In the genomic region with DNA sequence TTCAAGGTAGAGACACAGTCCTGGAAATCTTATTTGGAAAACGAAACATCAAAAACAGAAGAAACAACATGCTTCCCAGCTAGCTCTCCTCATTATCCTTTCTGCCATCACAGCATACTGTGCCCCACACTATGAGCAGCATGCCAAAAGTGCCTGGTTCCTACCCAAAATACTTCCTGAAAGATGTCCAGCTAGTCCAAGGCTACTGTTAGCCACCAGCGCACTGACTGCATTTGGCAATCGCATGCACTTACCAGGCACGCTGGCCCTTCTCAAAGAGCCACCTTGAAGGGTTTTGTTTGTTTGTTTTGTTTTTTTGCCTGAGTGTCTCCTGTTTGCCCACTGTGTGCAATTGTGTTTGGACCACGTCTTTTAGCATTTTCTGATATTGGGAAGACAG, we compare ENCODE assay signal across 30 cellular contexts. TPM values are rescaled to one million over a fixed set of nuclear protein-coding genes. Genes with fewer than 3 reads are reported as not detected.
"Had no signal": no experiment of that assay in that cellular context is flagged by ENCODE, and none has a peak within 500 bp of the region (broad histone marks: within the 10 kb centered on the region; RNA-seq: fewer than 3 reads in every experiment).

No MANE protein-coding gene starts in this region.

- H3K27me3 Mint-ChIP-seq: type B pancreatic cell had no signal

- H3K4me3 ChIP-seq: pancreas, prostate gland, right lobe of liver, sigmoid colon, stomach, tibial artery, transverse colon, upper lobe of right lung, uterus had no signal

- ATAC-seq: naive thymus-derived CD8-positive, alpha-beta T cell; natural killer cell treated with Interleukin-12 subunit alpha and Interleukin-12 subunit beta and Interleukin-15 and Interleukin-18, amount 100 ng/mL, for 72 hours; pancreas; right cardiac atrium; right lobe of liver; stimulated activated effector memory CD8-positive, alpha-beta T cell treated with anti-CD3 and anti-CD28 coated beads, Interleukin-12 subunit alpha, Interleukin-12 subunit beta, amount 100 ng/mL, for 72 hours; stimulated activated naive B cell treated with anti-CD40 and anti-IgM and Interleukin-4, amounts not matched to agents 10 μg/mL and 1 μg/mL and 100 μg/mL, for 72 hours; upper lobe of right lung had no signal

- H3K9me3 Mint-ChIP-seq: natural killer cell treated with Interleukin-12 subunit alpha and Interleukin-12 subunit beta and Interleukin-15 and Interleukin-18, amount 100 ng/mL, for 72 hours; stimulated activated effector memory CD8-positive, alpha-beta T cell treated with anti-CD3 and anti-CD28 coated beads, Interleukin-12 subunit alpha, Interleukin-12 subunit beta, amount 100 ng/mL, for 72 hours had no signal

- H3K4me1 ChIP-seq: right lobe of liver, uterus had no signal

- H3K4me3 Mint-ChIP-seq: naive B cell; naive thymus-derived CD8-positive, alpha-beta T cell; natural killer cell treated with Interleukin-12 subunit alpha and Interleukin-12 subunit beta and Interleukin-15 and Interleukin-18, amount 100 ng/mL, for 72 hours; nephron progenitor cell; neural crest cell; stimulated activated effector memory CD8-positive, alpha-beta T cell treated with anti-CD3 and anti-CD28 coated beads, Interleukin-12 subunit alpha, Interleukin-12 subunit beta, amount 100 ng/mL, for 72 hours; stimulated activated naive B cell treated with anti-CD40 and anti-IgM and Interleukin-4, amounts not matched to agents 10 μg/mL and 1 μg/mL and 100 μg/mL, for 72 hours; stimulated activated naive CD8-positive, alpha-beta T cell treated with anti-CD3 and anti-CD28 coated beads, Interleukin-15, Interleukin-2, amounts not matched to agents 100 ng/mL and 50 ng/mL, for 24 hours; type B pancreatic cell had no signal

- H3K27ac Mint-ChIP-seq: naive B cell; natural killer cell treated with Interleukin-12 subunit alpha and Interleukin-12 subunit beta and Interleukin-15 and Interleukin-18, amount 100 ng/mL, for 72 hours; nephron progenitor cell; stimulated activated effector memory CD8-positive, alpha-beta T cell treated with anti-CD3 and anti-CD28 coated beads, Interleukin-12 subunit alpha, Interleukin-12 subunit beta, amount 100 ng/mL, for 72 hours; stimulated activated naive B cell treated with anti-CD40 and anti-IgM and Interleukin-4, amounts not matched to agents 10 μg/mL and 1 μg/mL and 100 μg/mL, for 72 hours; stimulated activated naive CD8-positive, alpha-beta T cell treated with anti-CD3 and anti-CD28 coated beads, Interleukin-15, Interleukin-2, amounts not matched to agents 100 ng/mL and 50 ng/mL, for 24 hours; type B pancreatic cell had no signal

- H3K9me3 ChIP-seq: pancreas, prostate gland, right lobe of liver, sigmoid colon, stomach, tibial artery, transverse colon, upper lobe of right lung, uterus had no signal

- H3K36me3 Mint-ChIP-seq: stimulated activated effector memory CD8-positive, alpha-beta T cell treated with anti-CD3 and anti-CD28 coated beads, Interleukin-12 subunit alpha, Interleukin-12 subunit beta, amount 100 ng/mL, for 72 hours; type B pancreatic cell had no signal

- DNase-seq: naive B cell; naive thymus-derived CD8-positive, alpha-beta T cell; nephron progenitor cell; occipital lobe; pancreas; retina; right cardiac atrium; right lobe of liver; sigmoid colon; small intestine; stimulated activated CD4-positive, alpha-beta T cell treated with anti-CD3 and anti-CD28 coated beads, Interleukin-15, amount 100 ng/mL, for 24 hours; stimulated activated CD4-positive, alpha-beta T cell treated with anti-CD3 and anti-CD28 coated beads, Interleukin-2, amount 100 ng/mL, for 24 hours; stimulated activated CD4-positive, alpha-beta T cell treated with anti-CD3 and anti-CD28 coated beads, Interleukin-2, amount 100 ng/mL, for 48 hours; stimulated activated CD4-positive, alpha-beta T cell treated with anti-CD3 and anti-CD28 coated beads, Interleukin-4, amount 100 ng/mL, for 24 hours; stimulated activated naive B cell treated with anti-CD40 and anti-IgM and Interleukin-4, amounts not matched to agents 10 μg/mL and 1 μg/mL and 100 μg/mL, for 72 hours; stimulated activated naive CD4-positive, alpha-beta T cell treated with Interleukin-2 at 50 U/mL for 16 hours; stomach; tibial artery; transverse colon; upper lobe of right lung; uterus had no signal

- H3K4me1 Mint-ChIP-seq: naive B cell; stimulated activated effector memory CD8-positive, alpha-beta T cell treated with anti-CD3 and anti-CD28 coated beads, Interleukin-12 subunit alpha, Interleukin-12 subunit beta, amount 100 ng/mL, for 72 hours; stimulated activated naive B cell treated with anti-CD40 and anti-IgM and Interleukin-4, amounts not matched to agents 10 μg/mL and 1 μg/mL and 100 μg/mL, for 72 hours had no signal

- H3K27me3 ChIP-seq: pancreas, right lobe of liver, sigmoid colon, stomach, tibial artery, transverse colon, upper lobe of right lung, uterus had no signal

- H3K27ac ChIP-seq: pancreas, prostate gland, right lobe of liver, sigmoid colon, stomach, tibial artery, transverse colon, upper lobe of right lung, uterus had no signal

- H3K36me3 ChIP-seq: pancreas, prostate gland, right lobe of liver, sigmoid colon, stomach, tibial artery, transverse colon, upper lobe of right lung, uterus had no signal

RNA-seq across cellular contexts. Expression of gene HSPB3, which starts 6.8 kb away (rescaled TPM):
- total RNA-seq: naive thymus-derived CD8-positive, alpha-beta T cell; natural killer cell treated with Interleukin-12 subunit alpha and Interleukin-12 subunit beta and Interleukin-15 and Interleukin-18, amount 100 ng/mL, for 72 hours; neural crest cell; osteoblast; pancreas; pulmonary artery endothelial cell; subcutaneous adipose tissue had no signal
- polyA plus RNA-seq: naive thymus-derived CD8-positive, alpha-beta T cell had no signal
